Comparison of ENCODE assay signal across 27 cellular contexts in the genomic region with DNA sequence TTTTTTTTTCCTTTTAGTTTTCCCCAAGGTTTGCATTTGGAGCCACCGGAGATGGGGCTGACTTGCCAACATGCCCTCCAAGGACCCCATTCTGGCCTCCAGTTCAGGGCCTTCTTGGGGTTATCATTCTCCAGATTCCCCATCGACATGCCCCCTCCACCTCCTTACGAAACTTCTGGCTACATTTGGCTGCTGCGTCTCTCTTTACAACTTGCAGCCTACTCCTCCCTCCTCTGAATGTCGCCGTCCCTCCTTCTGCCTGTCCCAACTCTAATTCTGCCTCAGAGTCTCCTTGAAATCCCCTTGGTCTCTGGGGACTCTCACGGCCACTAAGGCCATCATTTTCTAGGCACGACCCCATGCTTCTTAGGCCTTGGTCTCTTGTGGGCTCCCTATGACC.
DNase-seq lines count a peak whose midpoint lies in the region; ATAC-seq and TF ChIP-seq lines count a peak whose summit lies in the region.
"Had no signal": no experiment of that assay in that cellular context is flagged by ENCODE, and none has a peak within 500 bp of the region (broad histone marks: within the 10 kb centered on the region; RNA-seq: fewer than 3 reads in every experiment).

No MANE protein-coding gene starts in this region.

- no peak overlapping the region for H3K4me3 ChIP-seq in heart right ventricle
- H3K4me3 ChIP-seq: BLaER1 treated with 17β-estradiol and CSF1 and Interleukin-3, amounts not matched to agents 10 nM and 100 nM; GM12878 had no signal

- no peaks in the 10 kb centered on the region for H3K36me3 ChIP-seq in heart right ventricle
- H3K36me3 ChIP-seq: BLaER1 treated with 17β-estradiol and CSF1 and Interleukin-3, amounts not matched to agents 10 nM and 100 nM; WERI-Rb-1 had no signal

- H3K27me3 ChIP-seq in heart right ventricle, result no peaks in the 10 kb centered on the region
- H3K27me3 ChIP-seq: BLaER1 treated with 17β-estradiol and CSF1 and Interleukin-3, amounts not matched to agents 10 nM and 100 nM had no signal

- H3K27ac ChIP-seq in RWPE1, result peak overlapping the region; percentile 54; the same call in 1 of the 2 replicates
- peak overlapping the region in 8 of 10 donors; percentile 58 to 81 (median 70) for H3K27ac ChIP-seq in heart right ventricle
- H3K27ac ChIP-seq: BLaER1 treated with 17β-estradiol and CSF1 and Interleukin-3, amounts not matched to agents 10 nM and 100 nM; epithelial cell of prostate; HL-60; WERI-Rb-1 had no signal

- CTCF ChIA-PET in RWPE1 (lab: Yijun Ruan, JAX), result no interaction called here

- peaks cover 23 to 83% (median 61%) of the 10 kb centered on the region in 9 donors for H3K4me1 ChIP-seq in heart right ventricle

- no peak overlapping the region for H3K4me3 Mint-ChIP-seq in osteocyte (ENCODE audit: unreplicated experiment)
- H3K4me3 Mint-ChIP-seq: activated naive CD4-positive, alpha-beta T cell treated with anti-CD3 and anti-CD28 coated beads, Interleukin-2, amount 50 U/mL, for 24 hours; natural killer cell treated with Interleukin-12 subunit alpha and Interleukin-12 subunit beta and Interleukin-15 and Interleukin-18, amount 100 ng/mL, for 72 hours had no signal

- POLR2A ChIA-PET in RWPE1 (lab: Yijun Ruan, JAX; ENCODE audit: low non-redundant PET), result no interaction called here

- peak in 1 of 8 donors; percentile 30 for ATAC-seq in heart right ventricle
- no peak for ATAC-seq in HG02870 (IDR thresholded peaks at IDR 0.05; ENCODE audit: unreplicated experiment)
- ATAC-seq: GM12878; natural killer cell treated with Interleukin-12 subunit alpha and Interleukin-12 subunit beta and Interleukin-15 and Interleukin-18, amount 100 ng/mL, for 72 hours had no signal

- WGBS in heart right ventricle, 2 donors, result 62 to 63% methylated on average over 8 of the region's 8 CpGs

- intact Hi-C loops in heart right ventricle (cut with DNase I), result loop anchor here in 3 of 10 donors (5.0 to 10.0 kb wide), 3 partner anchors 71 to 114 kb away; partner anchors contain the start of gene PODXL (in 1 of the 3)

- DNase-seq in GM03348 (ENCODE audit: low spot score), result peak; percentile 51
- no peak for DNase-seq in RWPE1 (ENCODE audit: low spot score)
- DNase-seq in heart right ventricle, result no peak
- no peak for DNase-seq in osteocyte (ENCODE audit: extremely low spot score, unreplicated experiment)
- DNase-seq in H4 (ENCODE audit: low spot score), result no peak
- no peak for DNase-seq in middle frontal gyrus (ENCODE audit: extremely low spot score, low spot score)
- DNase-seq in activated CD4-positive, alpha-beta T cell treated with anti-CD3 and anti-CD28 coated beads for 1 hour, result no peak
- DNase-seq: ACHN; activated CD8-positive, alpha-beta memory T cell treated with anti-CD3 and anti-CD28 coated beads, Interleukin-2, amount 50 U/mL, for 4 hours; cerebellar nuclear complex; DND-41; H7; left colon; midbrain; NCI-H1092; NCI-H187 treated with DMSO at 0.1 percent for 48 hours; NCI-H526; T-helper 9 cell; WERI-Rb-1 had no signal

- no peaks in the 10 kb centered on the region for H3K9me3 ChIP-seq in heart right ventricle
- H3K9me3 ChIP-seq: BLaER1 treated with 17β-estradiol and CSF1 and Interleukin-3, amounts not matched to agents 10 nM and 100 nM had no signal

- H3K4me1 Mint-ChIP-seq in osteocyte (ENCODE audit: unreplicated experiment), result peaks cover 84% of the 10 kb centered on the region
- H3K4me1 Mint-ChIP-seq: activated naive CD4-positive, alpha-beta T cell treated with anti-CD3 and anti-CD28 coated beads, Interleukin-2, amount 50 U/mL, for 24 hours had no signal

- no peaks in the 10 kb centered on the region for H3K27me3 Mint-ChIP-seq in osteocyte (ENCODE audit: unreplicated experiment)

- H3K9me3 Mint-ChIP-seq in osteocyte (ENCODE audit: unreplicated experiment), result no peaks in the 10 kb centered on the region
- H3K9me3 Mint-ChIP-seq: activated naive CD4-positive, alpha-beta T cell treated with anti-CD3 and anti-CD28 coated beads, Interleukin-2, amount 50 U/mL, for 24 hours; natural killer cell treated with Interleukin-12 subunit alpha and Interleukin-12 subunit beta and Interleukin-15 and Interleukin-18, amount 100 ng/mL, for 72 hours had no signal

- TF ChIP-seq CTCF in RWPE1 (conservative IDR thresholded peaks at IDR 0.05; ENCODE audit: low read depth), result no peak
- TF ChIP-seq CTCF in heart right ventricle (IDR thresholded peaks at IDR 0.05), result no peak
- no peak for TF ChIP-seq CTCF in osteocyte (IDR thresholded peaks at IDR 0.05)

- H3K36me3 Mint-ChIP-seq in osteocyte (ENCODE audit: unreplicated experiment), result no peaks in the 10 kb centered on the region
- H3K36me3 Mint-ChIP-seq: activated naive CD4-positive, alpha-beta T cell treated with anti-CD3 and anti-CD28 coated beads, Interleukin-2, amount 50 U/mL, for 24 hours; natural killer cell treated with Interleukin-12 subunit alpha and Interleukin-12 subunit beta and Interleukin-15 and Interleukin-18, amount 100 ng/mL, for 72 hours had no signal

- H3K27ac Mint-ChIP-seq in osteocyte (ENCODE audit: unreplicated experiment), result peak overlapping the region; percentile 54
- H3K27ac Mint-ChIP-seq: activated naive CD4-positive, alpha-beta T cell treated with anti-CD3 and anti-CD28 coated beads, Interleukin-2, amount 50 U/mL, for 24 hours; natural killer cell treated with Interleukin-12 subunit alpha and Interleukin-12 subunit beta and Interleukin-15 and Interleukin-18, amount 100 ng/mL, for 72 hours; progenitor cell of endocrine pancreas had no signal
